ENCODE assay signal across 8 cellular contexts in genomic region chr2:161426788-161427412, GRCh38. TPM values are rescaled to one million over a fixed set of nuclear protein-coding genes. Genes with fewer than 3 reads are reported as not detected.
DNase-seq lines count a peak whose midpoint lies in the region; ATAC-seq lines count a peak whose summit lies in the region.

No MANE protein-coding gene starts in this region.

- ATAC-seq in stimulated activated naive CD8-positive, alpha-beta T cell treated with anti-CD3 and anti-CD28 coated beads, Interleukin-15, amount 100 ng/mL, for 72 hours, result peak; percentile 49
- ATAC-seq in GM18909 (IDR thresholded peaks at IDR 0.05; ENCODE audit: poor library complexity, unreplicated experiment) (no peak), HG03108 (IDR thresholded peaks at IDR 0.05; ENCODE audit: unreplicated experiment) (no peak), HG03159 (IDR thresholded peaks at IDR 0.05; ENCODE audit: unreplicated experiment) (no peak)

- H3K9me3 Mint-ChIP-seq in activated naive CD8-positive, alpha-beta T cell treated with anti-CD3 and anti-CD28 coated beads for 36 hours, result peaks cover 2% of the 10 kb centered on the region
- H3K9me3 Mint-ChIP-seq in stimulated activated naive CD8-positive, alpha-beta T cell treated with anti-CD3 and anti-CD28 coated beads, Interleukin-15, amount 100 ng/mL, for 72 hours, result no peaks in the 10 kb centered on the region

- peak overlapping the region; percentile 53 for H3K4me3 Mint-ChIP-seq in activated naive CD8-positive, alpha-beta T cell treated with anti-CD3 and anti-CD28 coated beads for 36 hours
- peak overlapping the region; percentile 64 to 76 for H3K4me3 Mint-ChIP-seq in stimulated activated naive CD8-positive, alpha-beta T cell treated with anti-CD3 and anti-CD28 coated beads, Interleukin-15, amount 100 ng/mL, for 72 hours

- peaks cover 24% of the 10 kb centered on the region for H3K4me1 Mint-ChIP-seq in activated naive CD8-positive, alpha-beta T cell treated with anti-CD3 and anti-CD28 coated beads for 36 hours
- H3K4me1 Mint-ChIP-seq in stimulated activated naive CD8-positive, alpha-beta T cell treated with anti-CD3 and anti-CD28 coated beads, Interleukin-15, amount 100 ng/mL, for 72 hours, result peaks cover 33% of the 10 kb centered on the region

- peak; percentile 58 for DNase-seq in activated CD8-positive, alpha-beta memory T cell treated with anti-CD3 and anti-CD28 coated beads for 24 hours
- DNase-seq in activated CD8-positive, alpha-beta memory T cell treated with anti-CD3 and anti-CD28 coated beads, Interleukin-2, amount 50 U/mL, for 4 hours, result no peak
- no peak for DNase-seq in activated naive CD8-positive, alpha-beta T cell treated with anti-CD3 and anti-CD28 coated beads for 36 hours
- DNase-seq in stimulated activated naive CD8-positive, alpha-beta T cell treated with anti-CD3 and anti-CD28 coated beads, Interleukin-15, amount 100 ng/mL, for 72 hours, result peak; percentile 16 to 21

- no peak overlapping the region for H3K27ac Mint-ChIP-seq in activated naive CD8-positive, alpha-beta T cell treated with anti-CD3 and anti-CD28 coated beads for 36 hours
- peak overlapping the region in 1 of 2 donors; percentile 11 for H3K27ac Mint-ChIP-seq in stimulated activated naive CD8-positive, alpha-beta T cell treated with anti-CD3 and anti-CD28 coated beads, Interleukin-15, amount 100 ng/mL, for 72 hours

- peaks cover 6% of the 10 kb centered on the region for H3K36me3 Mint-ChIP-seq in activated naive CD8-positive, alpha-beta T cell treated with anti-CD3 and anti-CD28 coated beads for 36 hours

- H3K4me3 ChIP-seq in iPS-18c (ENCODE audit: insufficient read depth, low read depth, low read length), result peak overlapping the region; percentile 38; the same call in 1 of the 2 replicates

- peaks cover 93% of the 10 kb centered on the region for H3K27me3 Mint-ChIP-seq in activated naive CD8-positive, alpha-beta T cell treated with anti-CD3 and anti-CD28 coated beads for 36 hours
- peaks cover 95% of the 10 kb centered on the region for H3K27me3 Mint-ChIP-seq in stimulated activated naive CD8-positive, alpha-beta T cell treated with anti-CD3 and anti-CD28 coated beads, Interleukin-15, amount 100 ng/mL, for 72 hours

- no peaks in the 10 kb centered on the region for H3K9me3 ChIP-seq in iPS-18c (ENCODE audit: control insufficient read depth, insufficient read depth, low read length)

RNA-seq across cellular contexts. Expression of gene TBR1, which starts 10.8 kb away (rescaled TPM):
- not detected for total RNA-seq in activated naive CD8-positive, alpha-beta T cell treated with anti-CD3 and anti-CD28 coated beads for 36 hours

Comparison
In these comparisons a context has a peak if more than half of its experiments do, and no peak if none do; other contexts are left out.
1. DNase-seq: peak in activated CD8-positive, alpha-beta memory T cell treated with anti-CD3 and anti-CD28 coated beads for 24 hours (single experiment) and stimulated activated naive CD8-positive, alpha-beta T cell treated with anti-CD3 and anti-CD28 coated beads, Interleukin-15, amount 100 ng/mL, for 72 hours (2 of 2); none in activated CD8-positive, alpha-beta memory T cell treated with anti-CD3 and anti-CD28 coated beads, Interleukin-2, amount 50 U/mL, for 4 hours (single experiment) and activated naive CD8-positive, alpha-beta T cell treated with anti-CD3 and anti-CD28 coated beads for 36 hours (single experiment).